13 cellular contexts compared by ENCODE assay signal in the genomic region with DNA sequence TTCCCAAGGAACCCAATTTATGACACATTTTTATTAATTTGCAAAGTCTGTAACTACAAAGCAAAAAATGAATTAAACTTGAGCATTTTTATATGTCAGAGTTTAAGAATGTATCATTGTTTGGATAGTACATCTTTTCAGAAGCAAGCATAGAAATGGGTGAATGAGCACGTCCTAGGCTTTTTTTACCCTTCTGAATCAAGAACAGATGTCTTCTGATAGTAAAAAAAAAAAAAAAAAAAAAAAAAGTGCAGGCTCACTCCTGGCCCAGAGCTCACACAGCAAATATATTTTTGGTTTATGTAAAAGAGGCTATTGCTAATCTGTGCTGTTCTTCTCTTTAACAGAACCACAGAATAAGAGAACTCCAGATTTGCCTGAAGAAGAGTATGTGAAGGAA. TPM values are rescaled to one million over a fixed set of nuclear protein-coding genes. Genes with fewer than 3 reads are reported as not detected.
DNase-seq lines count a peak whose midpoint lies in the region; ATAC-seq and TF ChIP-seq lines count a peak whose summit lies in the region.
"Had no signal": no experiment of that assay in that cellular context is flagged by ENCODE, and none has a peak within 500 bp of the region (broad histone marks: within the 10 kb centered on the region; RNA-seq: fewer than 3 reads in every experiment).

No MANE protein-coding gene starts in this region.

- CTCF ChIA-PET in CD8-positive, alpha-beta memory T cell (lab: Charles Lee), result no interaction called here

- H3K27ac Mint-ChIP-seq in CD8-positive, alpha-beta memory T cell, result peak overlapping the region; percentile 74 to 97 (median 83)
- H3K27ac Mint-ChIP-seq in chondrocyte (ENCODE audit: unreplicated experiment), result peak overlapping the region; percentile 62
- peak overlapping the region; percentile 39 for H3K27ac Mint-ChIP-seq in neural crest cell (ENCODE audit: unreplicated experiment)

- no peak overlapping the region for H3K4me3 ChIP-seq in CD8-positive, alpha-beta memory T cell (ENCODE audit: low read length)
- no peak overlapping the region for H3K4me3 ChIP-seq in WERI-Rb-1 (ENCODE audit: low read depth, low read length)
- H3K4me3 ChIP-seq: coronary artery, pancreas had no signal

- ATAC-seq in GM19452 (IDR thresholded peaks at IDR 0.05; ENCODE audit: unreplicated experiment), result no peak
- no peak for ATAC-seq in HG02938 (IDR thresholded peaks at IDR 0.05; ENCODE audit: unreplicated experiment)
- ATAC-seq: pancreas had no signal

- H3K36me3 Mint-ChIP-seq in CD8-positive, alpha-beta memory T cell, result peaks cover 0 to 72% (median 28%) of the 10 kb centered on the region in 3 donors
- H3K36me3 Mint-ChIP-seq in chondrocyte (ENCODE audit: low read depth), result peaks cover 31% of the 10 kb centered on the region
- peaks cover 8% of the 10 kb centered on the region for H3K36me3 Mint-ChIP-seq in neural crest cell (ENCODE audit: low read depth)

- no peak for DNase-seq in CD8-positive, alpha-beta memory T cell
- DNase-seq in NAMALWA (ENCODE audit: low spot score) (peak; percentile 20), chondrocyte (ENCODE audit: low spot score) (no peak), neural crest cell (ENCODE audit: low read depth, low spot score) (no peak), WERI-Rb-1 (no peak)
- DNase-seq: DMS153; pancreas; stimulated activated naive CD4-positive, alpha-beta T cell had no signal

- no peak for TF ChIP-seq CTCF in chondrocyte (IDR thresholded peaks at IDR 0.05)
- no peak for TF ChIP-seq CTCF in neural crest cell (conservative IDR thresholded peaks at IDR 0.05)
- no peak for TF ChIP-seq CTCF in WERI-Rb-1 (IDR thresholded peaks at IDR 0.05; ENCODE audit: low read depth, low read length)

- H3K27me3 Mint-ChIP-seq in CD8-positive, alpha-beta memory T cell, result no peaks in the 10 kb centered on the region
- H3K27me3 Mint-ChIP-seq in chondrocyte (ENCODE audit: low read depth), result no peaks in the 10 kb centered on the region
- no peaks in the 10 kb centered on the region for H3K27me3 Mint-ChIP-seq in neural crest cell (ENCODE audit: low read depth)

- no peak overlapping the region for H3K27ac ChIP-seq in CD8-positive, alpha-beta memory T cell (ENCODE audit: low read depth, low read length)
- H3K27ac ChIP-seq in WERI-Rb-1, result no peak overlapping the region
- H3K27ac ChIP-seq: coronary artery, KMS-11, pancreas had no signal

- H3K4me3 Mint-ChIP-seq in CD8-positive, alpha-beta memory T cell, result peak overlapping the region in 5 of 7 donors; percentile 43 to 99 (median 65)
- no peak overlapping the region for H3K4me3 Mint-ChIP-seq in chondrocyte (ENCODE audit: unreplicated experiment)
- peak overlapping the region; percentile 27 for H3K4me3 Mint-ChIP-seq in neural crest cell

- H3K36me3 ChIP-seq in CD8-positive, alpha-beta memory T cell (ENCODE audit: insufficient read depth, low read length), result peaks cover 39% of the 10 kb centered on the region
- peaks cover 69% of the 10 kb centered on the region for H3K36me3 ChIP-seq in WERI-Rb-1

- no peaks in the 10 kb centered on the region for H3K27me3 ChIP-seq in CD8-positive, alpha-beta memory T cell (ENCODE audit: insufficient read depth, low read length, poor library complexity, severe bottlenecking)
- no peaks in the 10 kb centered on the region for H3K27me3 ChIP-seq in WERI-Rb-1 (ENCODE audit: insufficient read depth, low read depth, severe bottlenecking)
- H3K27me3 ChIP-seq: pancreas had no signal

- no peaks in the 10 kb centered on the region for H3K9me3 Mint-ChIP-seq in CD8-positive, alpha-beta memory T cell
- H3K9me3 Mint-ChIP-seq in chondrocyte (ENCODE audit: low read depth) (no peaks in the 10 kb centered on the region), neural crest cell (no peaks in the 10 kb centered on the region)

- H3K9me3 ChIP-seq in CD8-positive, alpha-beta memory T cell (ENCODE audit: low read length), result no peaks in the 10 kb centered on the region
- no peaks in the 10 kb centered on the region for H3K9me3 ChIP-seq in WERI-Rb-1 (ENCODE audit: severe bottlenecking)
- H3K9me3 ChIP-seq: pancreas had no signal

- H3K4me1 ChIP-seq in CD8-positive, alpha-beta memory T cell (ENCODE audit: insufficient read depth, low read length), result peaks cover 38% of the 10 kb centered on the region

- peaks cover 56 to 84% (median 81%) of the 10 kb centered on the region in 3 donors for H3K4me1 Mint-ChIP-seq in CD8-positive, alpha-beta memory T cell
- H3K4me1 Mint-ChIP-seq in chondrocyte (ENCODE audit: low read depth), result peaks cover 50% of the 10 kb centered on the region
- H3K4me1 Mint-ChIP-seq in neural crest cell, result peaks cover 22% of the 10 kb centered on the region

- POLR2A ChIA-PET in CD8-positive, alpha-beta memory T cell (lab: Charles Lee), result no interaction called here

RNA-seq across cellular contexts. Expression of a gene that starts 6.4 kb away (rescaled TPM):
- total RNA-seq in CD8-positive, alpha-beta memory T cell, result 10 to 100 TPM; 90.6 to 91.0 TPM
- 209 TPM for polyA plus RNA-seq in CD8-positive, alpha-beta memory T cell
- total RNA-seq in chondrocyte (60.3 to 62.8 TPM (median 61.2 TPM) in 3 replicates), neural crest cell (47.2 and 50.2 TPM in 2 replicates)

RNA-seq across cellular contexts. Expression of a gene that starts 6.5 kb away (rescaled TPM):
- total RNA-seq in CD8-positive, alpha-beta memory T cell, result 100 to 1,000 TPM; 291 to 307 TPM
- polyA plus RNA-seq in CD8-positive, alpha-beta memory T cell, result 258 TPM
- total RNA-seq in chondrocyte (93.2 to 98.1 TPM (median 93.3 TPM) in 3 replicates), neural crest cell (161 and 164 TPM in 2 replicates)

RNA-seq across cellular contexts. Expression of a gene that starts 22.9 kb away (rescaled TPM):
- not detected for total RNA-seq in CD8-positive, alpha-beta memory T cell
- polyA plus RNA-seq in CD8-positive, alpha-beta memory T cell, result not detected
- not detected in 3 replicates for total RNA-seq in chondrocyte
- not detected in 2 replicates for total RNA-seq in neural crest cell
- total RNA-seq: pancreas; T-helper 2 cell treated with Interferon-gamma antibody and Interleukin-4, amounts not matched to agents 100 ng/mL and 5 ng/mL, for 36 hours had no signal
- polyA plus RNA-seq: pancreas had no signal

RNA-seq across cellular contexts. Expression of a gene that starts 30.8 kb away (rescaled TPM):
- total RNA-seq in CD8-positive, alpha-beta memory T cell, result 10 to 100 TPM; 57.9 to 59.8 TPM
- polyA plus RNA-seq in CD8-positive, alpha-beta memory T cell, result 70.5 TPM
- total RNA-seq in chondrocyte (47.1 to 72.5 TPM (median 49.3 TPM) in 3 replicates), neural crest cell (78.7 and 82.6 TPM in 2 replicates)

RNA-seq across cellular contexts. Expression of a gene that starts 47.3 kb away (rescaled TPM):
- not detected for total RNA-seq in CD8-positive, alpha-beta memory T cell
- polyA plus RNA-seq in CD8-positive, alpha-beta memory T cell, result not detected
- total RNA-seq in chondrocyte (not detected in 3 replicates), neural crest cell (not detected in 2 replicates)
- total RNA-seq: pancreas; T-helper 2 cell treated with Interferon-gamma antibody and Interleukin-4, amounts not matched to agents 100 ng/mL and 5 ng/mL, for 36 hours had no signal
- polyA plus RNA-seq: pancreas had no signal
